1 cellular context compared by ENCODE assay signal in genomic region chr5:82808960-82809359, GRCh38.
TF ChIP-seq lines count a peak whose summit lies in the region.

No MANE protein-coding gene starts in this region.

TF ChIP-seq in GM23338, 12 proteins besides CTCF, POLR2A, EP300 and RAD21 (continued from another document):
- TF ChIP-seq, protein P1, sequence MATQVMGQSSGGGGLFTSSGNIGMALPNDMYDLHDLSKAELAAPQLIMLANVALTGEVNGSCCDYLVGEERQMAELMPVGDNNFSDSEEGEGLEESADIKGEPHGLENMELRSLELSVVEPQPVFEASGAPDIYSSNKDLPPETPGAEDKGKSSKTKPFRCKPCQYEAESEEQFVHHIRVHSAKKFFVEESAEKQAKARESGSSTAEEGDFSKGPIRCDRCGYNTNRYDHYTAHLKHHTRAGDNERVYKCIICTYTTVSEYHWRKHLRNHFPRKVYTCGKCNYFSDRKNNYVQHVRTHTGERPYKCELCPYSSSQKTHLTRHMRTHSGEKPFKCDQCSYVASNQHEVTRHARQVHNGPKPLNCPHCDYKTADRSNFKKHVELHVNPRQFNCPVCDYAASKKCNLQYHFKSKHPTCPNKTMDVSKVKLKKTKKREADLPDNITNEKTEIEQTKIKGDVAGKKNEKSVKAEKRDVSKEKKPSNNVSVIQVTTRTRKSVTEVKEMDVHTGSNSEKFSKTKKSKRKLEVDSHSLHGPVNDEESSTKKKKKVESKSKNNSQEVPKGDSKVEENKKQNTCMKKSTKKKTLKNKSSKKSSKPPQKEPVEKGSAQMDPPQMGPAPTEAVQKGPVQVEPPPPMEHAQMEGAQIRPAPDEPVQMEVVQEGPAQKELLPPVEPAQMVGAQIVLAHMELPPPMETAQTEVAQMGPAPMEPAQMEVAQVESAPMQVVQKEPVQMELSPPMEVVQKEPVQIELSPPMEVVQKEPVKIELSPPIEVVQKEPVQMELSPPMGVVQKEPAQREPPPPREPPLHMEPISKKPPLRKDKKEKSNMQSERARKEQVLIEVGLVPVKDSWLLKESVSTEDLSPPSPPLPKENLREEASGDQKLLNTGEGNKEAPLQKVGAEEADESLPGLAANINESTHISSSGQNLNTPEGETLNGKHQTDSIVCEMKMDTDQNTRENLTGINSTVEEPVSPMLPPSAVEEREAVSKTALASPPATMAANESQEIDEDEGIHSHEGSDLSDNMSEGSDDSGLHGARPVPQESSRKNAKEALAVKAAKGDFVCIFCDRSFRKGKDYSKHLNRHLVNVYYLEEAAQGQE (IDR thresholded peaks at IDR 0.05; ENCODE audit: unreplicated experiment): no peak
TF ChIP-seq in GM23338: peak in this region for 0.
